In genomic region chr1:198850196-198850595, GRCh38 we compare ENCODE assay signal across 19 cellular contexts.
DNase-seq lines count a peak whose midpoint lies in the region; ATAC-seq and TF ChIP-seq lines count a peak whose summit lies in the region.
"Had no signal": no experiment of that assay in that cellular context is flagged by ENCODE, and none has a peak within 500 bp of the region (broad histone marks: within the 10 kb centered on the region; RNA-seq: fewer than 3 reads in every experiment).

No MANE protein-coding gene starts in this region.

- H3K36me3 ChIP-seq in A673 (ENCODE audit: insufficient read depth, low read length, poor library complexity, severe bottlenecking) (peaks cover 65% of the 10 kb centered on the region), GM23248 (ENCODE audit: low read depth) (no peaks in the 10 kb centered on the region), RWPE2 (ENCODE audit: low read depth) (peaks cover 25% of the 10 kb centered on the region)

- CTCF ChIA-PET in A673 (lab: Charles Lee), result no interaction called here

- in situ Hi-C loops in GM23248 (cut with MboI), result no loop called here

- peaks cover 26% of the 10 kb centered on the region for H3K4me1 ChIP-seq in A673 (ENCODE audit: insufficient read depth, low read length, poor library complexity, severe bottlenecking)
- H3K4me1 ChIP-seq in GM23248 (ENCODE audit: insufficient read depth), result no peaks in the 10 kb centered on the region
- peaks cover 24% of the 10 kb centered on the region for H3K4me1 ChIP-seq in RWPE2 (ENCODE audit: insufficient read depth, poor library complexity, severe bottlenecking)
- H3K4me1 ChIP-seq: Caco-2 had no signal

- H3F3A ChIP-seq in GM23248 (ENCODE audit: insufficient read depth), result no peaks in the 10 kb centered on the region

- H2AFZ ChIP-seq in GM23248, result no peak overlapping the region

- H3K27ac ChIP-seq in A673 (ENCODE audit: low read depth, low read length, poor library complexity, severe bottlenecking) (peak overlapping the region; percentile 66), GM23248 (no peak overlapping the region), RWPE2 (ENCODE audit: poor library complexity, severe bottlenecking) (peak overlapping the region; percentile 37)

- peak; percentile 94 for ATAC-seq in RWPE2 (ENCODE audit: low read depth)
- ATAC-seq in GM18868 (IDR thresholded peaks at IDR 0.05; ENCODE audit: unreplicated experiment), result no peak
- ATAC-seq: HCT116, Right ventricle myocardium inferior had no signal

- H3K9ac ChIP-seq in GM23248, result no peak overlapping the region
- H3K9ac ChIP-seq: SK-N-SH had no signal

- no peaks in the 10 kb centered on the region for H3K9me2 ChIP-seq in GM23248 (ENCODE audit: insufficient read depth)
- H3K9me2 ChIP-seq: SK-N-SH had no signal

- H3K9me3 ChIP-seq in A673 (ENCODE audit: low read depth, low read length, poor library complexity, severe bottlenecking), result no peaks in the 10 kb centered on the region
- no peaks in the 10 kb centered on the region for H3K9me3 ChIP-seq in GM23248 (ENCODE audit: low read depth)
- H3K9me3 ChIP-seq in RWPE2 (ENCODE audit: severe bottlenecking), result no peaks in the 10 kb centered on the region
- H3K9me3 ChIP-seq: Caco-2, SK-N-SH had no signal

- no peaks in the 10 kb centered on the region for H4K20me1 ChIP-seq in GM23248 (ENCODE audit: insufficient read depth)

- intact Hi-C loops in A673 (cut with micrococcal nuclease; ENCODE audit: unreplicated experiment), result no loop called here

- POLR2A ChIA-PET in A673 (lab: Charles Lee; ENCODE audit: low non-redundant PET), result interaction anchor here (0.6 kb wide), 1 partner anchor 1571 kb away, joined by 4 read pairs; no protein-coding TSS in a partner anchor

- 67 to 84% methylated on average over 1 of the region's 1 CpG for WGBS in GM23248 (ENCODE audit: low coverage in 1 of 2, low lambda C conversion rate in 2 of 2, missing lambda C conversion rate in 2 of 2), 2 experiments

- DNase-seq in A673 (ENCODE audit: low spot score), result no peak
- peak; percentile 3 for DNase-seq in GM23248
- no peak for DNase-seq in RWPE2 (ENCODE audit: low spot score)
- DNase-seq in fibroblast of mammary gland (ENCODE audit: low read depth), result peak; percentile 23
- DNase-seq in NCI-H446 (lab: John Stamatoyannopoulos, UW), result no peak
- no peak for DNase-seq in NCI-H2196 (lab: John Stamatoyannopoulos, UW; ENCODE audit: unreplicated experiment)
- DNase-seq: Caco-2; KG1; MM.1S; NCI-H1092 treated with DMSO at 0.1 percent for 48 hours; NCI-H2081 treated with DMSO at 0.1 percent for 48 hours; NCI-H2227 treated with DMSO at 0.1 percent for 48 hours; NCI-H526; NK-92 treated with Interleukin-12 subunit alpha and Interleukin-12 subunit beta, amount 100 ng/mL, for 24 hours; SK-N-SH; T-helper 1 cell had no signal

- H3K4me3 ChIP-seq in A673 (ENCODE audit: low read depth, low read length, poor library complexity, severe bottlenecking), result no peak overlapping the region
- H3K4me3 ChIP-seq in GM23248, result no peak overlapping the region
- H3K4me3 ChIP-seq in RWPE2 (ENCODE audit: severe bottlenecking), result no peak overlapping the region
- no peak overlapping the region for H3K4me3 ChIP-seq in fibroblast of mammary gland (ENCODE audit: control insufficient read depth, low read depth, low read length)

- no peaks in the 10 kb centered on the region for H3K27me3 ChIP-seq in A673 (replicated peaks; ENCODE audit: insufficient read depth, low read depth, low read length, poor library complexity)
- H3K27me3 ChIP-seq in GM23248 (replicated peaks; ENCODE audit: insufficient read depth), result no peaks in the 10 kb centered on the region
- H3K27me3 ChIP-seq in RWPE2 (ENCODE audit: insufficient read depth, poor library complexity, severe bottlenecking), result no peaks in the 10 kb centered on the region

- H3K79me2 ChIP-seq in GM23248 (ENCODE audit: insufficient read depth), result no peaks in the 10 kb centered on the region

- H3K4me2 ChIP-seq in GM23248 (ENCODE audit: unreplicated experiment), result no peak overlapping the region
- H3K4me2 ChIP-seq: SK-N-SH had no signal

- no peak for TF ChIP-seq CTCF in A673 (conservative IDR thresholded peaks at IDR 0.05; ENCODE audit: low read depth, low read length)
- no peak for TF ChIP-seq CTCF in RWPE2 (IDR thresholded peaks at IDR 0.05; ENCODE audit: poor library complexity, severe bottlenecking)
- no peak for TF ChIP-seq CTCF in fibroblast of mammary gland (conservative IDR thresholded peaks at IDR 0.05; ENCODE audit: control insufficient read depth, insufficient read depth, low read depth, low read length)

- BruUV-seq in A673 (replicated peaks; lab: Mats Ljungman, UMichigan), result no TSS peak

Comparison
In these comparisons a context has a peak if more than half of its experiments do, and no peak if none do; other contexts are left out.
1. DNase-seq: peak in GM23248 (single experiment) and fibroblast of mammary gland (single experiment); none in A673 (single experiment), RWPE2 (single experiment), NCI-H446 (0 of 2) and NCI-H2196 (single experiment).